39 cellular contexts compared by ENCODE assay signal in genomic region chr14:74464785-74465184, GRCh38. TPM values are rescaled to one million over a fixed set of nuclear protein-coding genes. Genes with fewer than 3 reads are reported as not detected.
"Had no signal": no experiment of that assay in that cellular context is flagged by ENCODE, and none has a peak within 500 bp of the region (broad histone marks: within the 10 kb centered on the region; RNA-seq: fewer than 3 reads in every experiment).

No MANE protein-coding gene starts in this region.

- H3K4me3 ChIP-seq: adrenal gland, body of pancreas, breast epithelium had no signal

- H3K4me3 Mint-ChIP-seq: activated B cell treated with CpG ODN at 0.5 μM for 24 hours; activated CD4-positive, alpha-beta memory T cell treated with anti-CD3 and anti-CD28 coated beads for 36 hours; activated CD4-positive, alpha-beta T cell treated with anti-CD3 and anti-CD28 coated beads, Interleukin-2, amount 10 ng/mL, durations not matched to agents 24 days and 14 days; activated CD8-positive, alpha-beta T cell treated with anti-CD3 and anti-CD28 coated beads for 36 hours; activated naive CD4-positive, alpha-beta T cell treated with anti-CD3 and anti-CD28 coated beads for 36 hours; activated naive CD8-positive, alpha-beta T cell treated with anti-CD3 and anti-CD28 coated beads for 36 hours; activated T-cell treated with anti-CD3 and anti-CD28 coated beads, Interleukin-2, amount 50 U/mL, for 4 hours; activated T-cell treated with anti-CD3 and anti-CD28 coated beads, Interleukin-2, amount 50 U/mL, for 72 hours; activated T-helper 1 cell treated with anti-CD3 and anti-CD28 coated beads, Interleukin-12 subunit alpha, Interleukin-12 subunit beta, Interleukin-2, Interleukin-4 antibody, amounts not matched to agents 30 ng/mL and 10 ng/mL and 1 ng/mL, durations not matched to agents 14 hours and 24 hours and 36 hours; activated T-helper 17 cell treated with anti-CD3 and anti-CD28 coated beads, Interleukin-2, amount 50 U/mL, for 72 hours; central memory CD8-positive, alpha-beta T cell; T-helper 1 cell treated with Interleukin-12 subunit alpha and Interleukin-12 subunit beta and Interleukin-4 antibody, amounts not matched to agents 30 μg/mL and 1 μg/mL, for 36 hours; T-helper 2 cell treated with Interferon-gamma antibody and Interleukin-4, amounts not matched to agents 5 μg/mL and 100 μg/mL, for 36 hours had no signal

- H3K27ac Mint-ChIP-seq: activated B cell treated with CpG ODN at 0.5 μM for 24 hours; activated CD4-positive, alpha-beta memory T cell treated with anti-CD3 and anti-CD28 coated beads for 36 hours; activated CD4-positive, alpha-beta T cell treated with anti-CD3 and anti-CD28 coated beads, Interleukin-2, amount 10 ng/mL, durations not matched to agents 24 days and 14 days; activated CD8-positive, alpha-beta T cell treated with anti-CD3 and anti-CD28 coated beads for 36 hours; activated naive CD4-positive, alpha-beta T cell treated with anti-CD3 and anti-CD28 coated beads for 36 hours; activated naive CD4-positive, alpha-beta T cell treated with anti-CD3 and anti-CD28 coated beads, Interleukin-2, amount 50 U/mL, for 72 hours; activated naive CD8-positive, alpha-beta T cell treated with anti-CD3 and anti-CD28 coated beads for 36 hours; activated T-cell treated with anti-CD3 and anti-CD28 coated beads, Interleukin-2, amount 50 U/mL, for 72 hours; activated T-helper 1 cell treated with anti-CD3 and anti-CD28 coated beads, Interleukin-12 subunit alpha, Interleukin-12 subunit beta, Interleukin-2, Interleukin-4 antibody, amounts not matched to agents 30 ng/mL and 10 ng/mL and 1 ng/mL, durations not matched to agents 14 hours and 24 hours and 36 hours; activated T-helper 17 cell treated with anti-CD3 and anti-CD28 coated beads, Interleukin-2, amount 50 U/mL, for 72 hours; T-helper 1 cell treated with Interleukin-12 subunit alpha and Interleukin-12 subunit beta and Interleukin-4 antibody, amounts not matched to agents 30 μg/mL and 1 μg/mL, for 36 hours; T-helper 2 cell treated with Interferon-gamma antibody and Interleukin-4, amounts not matched to agents 5 μg/mL and 100 μg/mL, for 36 hours had no signal

- H3K36me3 Mint-ChIP-seq: activated CD4-positive, alpha-beta memory T cell treated with anti-CD3 and anti-CD28 coated beads for 36 hours; activated naive CD4-positive, alpha-beta T cell treated with anti-CD3 and anti-CD28 coated beads, Interleukin-2, amount 50 U/mL, for 72 hours; activated naive CD8-positive, alpha-beta T cell treated with anti-CD3 and anti-CD28 coated beads for 36 hours had no signal

- H3K9me3 Mint-ChIP-seq: activated B cell treated with CpG ODN at 0.5 μM for 24 hours; activated CD4-positive, alpha-beta memory T cell treated with anti-CD3 and anti-CD28 coated beads for 36 hours; activated CD4-positive, alpha-beta T cell treated with anti-CD3 and anti-CD28 coated beads, Interleukin-2, amount 10 ng/mL, durations not matched to agents 24 days and 14 days; activated CD8-positive, alpha-beta T cell treated with anti-CD3 and anti-CD28 coated beads for 36 hours; activated naive CD4-positive, alpha-beta T cell treated with anti-CD3 and anti-CD28 coated beads for 36 hours; activated naive CD4-positive, alpha-beta T cell treated with anti-CD3 and anti-CD28 coated beads, Interleukin-2, amount 50 U/mL, for 72 hours; activated naive CD8-positive, alpha-beta T cell treated with anti-CD3 and anti-CD28 coated beads for 36 hours; activated T-cell treated with anti-CD3 and anti-CD28 coated beads, Interleukin-2, amount 50 U/mL, for 4 hours; activated T-cell treated with anti-CD3 and anti-CD28 coated beads, Interleukin-2, amount 50 U/mL, for 72 hours; activated T-helper 1 cell treated with anti-CD3 and anti-CD28 coated beads, Interleukin-12 subunit alpha, Interleukin-12 subunit beta, Interleukin-2, Interleukin-4 antibody, amounts not matched to agents 30 ng/mL and 10 ng/mL and 1 ng/mL, durations not matched to agents 14 hours and 24 hours and 36 hours; activated T-helper 17 cell treated with anti-CD3 and anti-CD28 coated beads, Interleukin-2, amount 50 U/mL, for 72 hours; central memory CD8-positive, alpha-beta T cell; T-helper 1 cell treated with Interleukin-12 subunit alpha and Interleukin-12 subunit beta and Interleukin-4 antibody, amounts not matched to agents 30 μg/mL and 1 μg/mL, for 36 hours; T-helper 2 cell treated with Interferon-gamma antibody and Interleukin-4, amounts not matched to agents 5 μg/mL and 100 μg/mL, for 36 hours had no signal

- H3K27me3 ChIP-seq: adrenal gland, body of pancreas, brain microvascular endothelial cell, breast epithelium had no signal

- DNase-seq: activated B cell treated with CpG ODN at 0.5 μM for 24 hours; activated CD4-positive, alpha-beta memory T cell treated with anti-CD3 and anti-CD28 coated beads for 36 hours; activated CD4-positive, alpha-beta T cell treated with anti-CD3 and anti-CD28 coated beads for 4 hours; activated CD4-positive, alpha-beta T cell treated with anti-CD3 and anti-CD28 coated beads, Interleukin-2, amount 10 ng/mL, durations not matched to agents 24 days and 14 days; activated CD4-positive, alpha-beta T cell treated with anti-CD3 and anti-CD28 coated beads, Interleukin-2, amount 50 U/mL, for 1 hour; activated CD4-positive, alpha-beta T cell treated with anti-CD3 and anti-CD28 coated beads, Interleukin-2, amount 50 U/mL, for 4 hours; activated CD4-positive, CD25-positive, alpha-beta regulatory T cell treated with anti-CD3 and anti-CD28 coated beads, Interleukin-2, amount 50 U/mL, for 72 hours; activated CD8-positive, alpha-beta memory T cell treated with anti-CD3 and anti-CD28 coated beads, Interleukin-2, amount 50 U/mL, for 4 hours; activated CD8-positive, alpha-beta T cell treated with anti-CD3 and anti-CD28 coated beads for 36 hours; activated effector memory CD4-positive, alpha-beta T cell treated with anti-CD3 and anti-CD28 coated beads, Interleukin-2, amount 50 U/mL, for 16 hours; activated gamma-delta T cell treated with Interleukin-2 at 50 U/mL for 16 hours; activated naive CD4-positive, alpha-beta T cell; activated naive CD4-positive, alpha-beta T cell treated with anti-CD3 and anti-CD28 coated beads for 36 hours; activated naive CD4-positive, alpha-beta T cell treated with anti-CD3 and anti-CD28 coated beads, Interleukin-2, amount 50 U/mL, for 16 hours; activated naive CD8-positive, alpha-beta T cell treated with anti-CD3 and anti-CD28 coated beads for 36 hours; activated T-cell treated with anti-CD3 and anti-CD28 coated beads for 4 hours; activated T-cell treated with anti-CD3 and anti-CD28 coated beads, Interleukin-2, amount 50 U/mL, for 1 hour; activated T-cell treated with anti-CD3 and anti-CD28 coated beads, Interleukin-2, amount 50 U/mL, for 4 hours; activated T-cell treated with anti-CD3 and anti-CD28 coated beads, Interleukin-2, amount 50 U/mL, for 72 hours; adrenal gland; amniotic stem cell; aorta; body of pancreas; brain microvascular endothelial cell; cerebellar nuclear complex; T-helper 1 cell; T-helper 2 cell; T-helper 9 cell had no signal

- ATAC-seq: activated CD8-positive, alpha-beta T cell treated with anti-CD3 and anti-CD28 coated beads for 36 hours; activated naive CD4-positive, alpha-beta T cell treated with anti-CD3 and anti-CD28 coated beads, Interleukin-2, amount 50 U/mL, for 72 hours; activated T-cell treated with anti-CD3 and anti-CD28 coated beads, Interleukin-2, amount 50 U/mL, for 4 hours; activated T-cell treated with anti-CD3 and anti-CD28 coated beads, Interleukin-2, amount 50 U/mL, for 72 hours; activated T-helper 17 cell treated with anti-CD3 and anti-CD28 coated beads, Interleukin-2, amount 50 U/mL, for 72 hours; body of pancreas had no signal

- H3K4me1 Mint-ChIP-seq: activated B cell treated with CpG ODN at 0.5 μM for 24 hours; activated naive CD8-positive, alpha-beta T cell treated with anti-CD3 and anti-CD28 coated beads for 36 hours; activated T-helper 17 cell treated with anti-CD3 and anti-CD28 coated beads, Interleukin-2, amount 50 U/mL, for 72 hours; central memory CD8-positive, alpha-beta T cell had no signal

- FAIRE-seq: astrocyte, TTC549 had no signal

- H3K36me3 ChIP-seq: adrenal gland, brain microvascular endothelial cell, breast epithelium had no signal

RNA-seq across cellular contexts. Expression of gene SYNDIG1L, which starts 38.8 kb away (rescaled TPM):
- total RNA-seq: activated B cell treated with CpG ODN at 0.5 μM for 24 hours; activated CD4-positive, alpha-beta memory T cell treated with anti-CD3 and anti-CD28 coated beads for 36 hours; activated CD4-positive, alpha-beta T cell treated with anti-CD3 and anti-CD28 coated beads, Interleukin-2, amount 10 ng/mL, durations not matched to agents 24 days and 14 days; activated CD8-positive, alpha-beta memory T cell treated with anti-CD3 and anti-CD28 coated beads for 36 hours; activated CD8-positive, alpha-beta T cell treated with anti-CD3 and anti-CD28 coated beads for 36 hours; activated naive CD4-positive, alpha-beta T cell treated with anti-CD3 and anti-CD28 coated beads for 36 hours; activated naive CD4-positive, alpha-beta T cell treated with anti-CD3 and anti-CD28 coated beads, Interleukin-2, amount 50 U/mL, for 72 hours; activated naive CD8-positive, alpha-beta T cell treated with anti-CD3 and anti-CD28 coated beads for 36 hours; activated T-cell treated with anti-CD3 and anti-CD28 coated beads, Interleukin-2, amount 50 U/mL, for 4 hours; activated T-cell treated with anti-CD3 and anti-CD28 coated beads, Interleukin-2, amount 50 U/mL, for 72 hours; activated T-helper 1 cell treated with anti-CD3 and anti-CD28 coated beads, Interleukin-12 subunit alpha, Interleukin-12 subunit beta, Interleukin-2, Interleukin-4 antibody, amounts not matched to agents 30 ng/mL and 10 ng/mL and 1 ng/mL, durations not matched to agents 14 hours and 24 hours and 36 hours; activated T-helper 17 cell treated with anti-CD3 and anti-CD28 coated beads, Interleukin-2, amount 50 U/mL, for 72 hours; astrocyte; cardiac septum had no signal
